9 cellular contexts compared by ENCODE assay signal in the genomic region with DNA sequence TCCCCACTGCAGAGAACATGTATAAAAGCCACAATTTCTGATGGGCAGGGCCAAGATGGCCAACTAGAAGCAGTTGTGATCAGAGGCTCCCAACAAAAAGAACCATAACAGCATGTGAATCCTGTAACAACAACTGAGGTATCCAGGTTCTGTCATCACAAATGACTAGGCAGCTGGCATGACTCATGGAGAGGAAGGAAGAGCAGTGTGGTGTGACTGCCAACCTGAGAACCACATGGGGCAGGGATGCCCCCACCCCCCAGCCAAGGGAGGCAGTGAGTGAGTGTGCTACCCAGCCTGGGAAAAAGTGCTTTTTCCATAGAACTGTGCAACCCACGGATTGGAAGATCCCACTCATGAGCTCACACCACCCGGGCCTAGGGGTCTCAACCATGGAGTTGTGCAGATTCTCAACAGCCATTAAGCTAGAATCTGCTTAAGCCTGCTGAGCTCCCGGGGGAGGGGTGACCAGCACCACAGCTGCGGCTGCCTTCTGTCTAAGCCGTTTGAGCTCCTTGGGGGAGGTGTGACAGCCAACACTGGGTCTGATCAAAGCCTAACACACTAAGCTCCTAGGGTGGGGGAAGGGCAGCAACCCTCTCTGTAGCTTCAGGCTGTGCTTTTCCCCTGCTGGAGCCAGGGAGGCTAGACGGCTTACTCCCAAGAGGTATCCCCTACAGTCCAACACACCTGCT.
A peak's percentile ranks its signal among the peaks of the same experiment; 100 is the strongest.
DNase-seq lines count a peak whose midpoint lies in the region; ATAC-seq and TF ChIP-seq lines count a peak whose summit lies in the region.
"Had no signal": no experiment of that assay in that cellular context is flagged by ENCODE, and none has a peak within 500 bp of the region (broad histone marks: within the 10 kb centered on the region; RNA-seq: fewer than 3 reads in every experiment).

No MANE protein-coding gene starts in this region.

- no peak for ATAC-seq in gastroesophageal sphincter
- ATAC-seq in HG03025 (IDR thresholded peaks at IDR 0.05; ENCODE audit: low FRiP score, unreplicated experiment) = no peak
- ATAC-seq: HepG2 had no signal

- no peaks in the 10 kb centered on the region for H3K27me3 Mint-ChIP-seq in activated CD4-positive, alpha-beta T cell treated with anti-CD3 and anti-CD28 coated beads, Interleukin-2, amount 10 ng/mL, durations not matched to agents 7 days and 5 days

- 33% methylated on average over 3 of the region's 6 CpGs; no CpG with 5 or more reads in 1 of the 2 donors for WGBS in gastroesophageal sphincter (ENCODE audit: low coverage in 1 of 2), 2 donors

- H3K36me3 ChIP-seq in gastroesophageal sphincter (no peaks in the 10 kb centered on the region), A673 (ENCODE audit: insufficient read depth, low read length, poor library complexity, severe bottlenecking) (no peaks in the 10 kb centered on the region)

- peak; percentile 2 for DNase-seq in stimulated activated naive CD4-positive, alpha-beta T cell treated with Interleukin-2 at 50 U/mL for 16 hours (lab: John Stamatoyannopoulos, UW)
- no peak for DNase-seq in stimulated activated naive CD4-positive, alpha-beta T cell (lab: John Stamatoyannopoulos, UW)
- peak; percentile 43 for DNase-seq in activated CD4-positive, alpha-beta T cell treated with anti-CD3 and anti-CD28 coated beads, Interleukin-2, amount 10 ng/mL, durations not matched to agents 7 days and 5 days
- peak; percentile 47 for DNase-seq in iPS-NIHi11 (ENCODE audit: low spot score)
- DNase-seq in A673 (ENCODE audit: low spot score) = no peak
- no peak for DNase-seq in mesenteric fat pad (ENCODE audit: low spot score)

- intact Hi-C loops in A673 (cut with micrococcal nuclease; ENCODE audit: unreplicated experiment) = no loop called here

- POLR2A ChIA-PET in activated CD4-positive, alpha-beta T cell treated with anti-CD3 and anti-CD28 coated beads, Interleukin-2, amount 10 ng/mL, durations not matched to agents 7 days and 5 days (lab: Charles Lee) = no interaction called here
- POLR2A ChIA-PET in A673 (lab: Charles Lee; ENCODE audit: low non-redundant PET) = no interaction called here

- TF ChIP-seq POLR2A in gastroesophageal sphincter (IDR thresholded peaks at IDR 0.05) = no peak

- H3K36me3 Mint-ChIP-seq in activated CD4-positive, alpha-beta T cell treated with anti-CD3 and anti-CD28 coated beads, Interleukin-2, amount 10 ng/mL, durations not matched to agents 7 days and 5 days (ENCODE audit: low read depth) = peaks cover 4% of the 10 kb centered on the region

- H3K4me1 Mint-ChIP-seq in activated CD4-positive, alpha-beta T cell treated with anti-CD3 and anti-CD28 coated beads, Interleukin-2, amount 10 ng/mL, durations not matched to agents 7 days and 5 days = peaks cover 16% of the 10 kb centered on the region

- peak overlapping the region; percentile 70 for H3K27ac Mint-ChIP-seq in activated CD4-positive, alpha-beta T cell treated with anti-CD3 and anti-CD28 coated beads, Interleukin-2, amount 10 ng/mL, durations not matched to agents 7 days and 5 days

- no peak overlapping the region for H3K4me3 Mint-ChIP-seq in activated CD4-positive, alpha-beta T cell treated with anti-CD3 and anti-CD28 coated beads, Interleukin-2, amount 10 ng/mL, durations not matched to agents 7 days and 5 days

- no peak for TF ChIP-seq CTCF in gastroesophageal sphincter (IDR thresholded peaks at IDR 0.05)
- no peak for TF ChIP-seq CTCF in A673 (conservative IDR thresholded peaks at IDR 0.05; ENCODE audit: low read depth, low read length)

- H3K4me3 ChIP-seq in gastroesophageal sphincter (no peak overlapping the region), A673 (ENCODE audit: low read depth, low read length, poor library complexity, severe bottlenecking) (no peak overlapping the region)

- BruUV-seq in A673 (replicated peaks; lab: Mats Ljungman, UMichigan) = no TSS peak

- CTCF ChIA-PET in activated CD4-positive, alpha-beta T cell treated with anti-CD3 and anti-CD28 coated beads, Interleukin-2, amount 10 ng/mL, durations not matched to agents 7 days and 5 days (lab: Charles Lee) = interaction anchor here (1.1 kb wide), 1 partner anchor 14 kb away, joined by 3 read pairs; no protein-coding TSS in a partner anchor
- CTCF ChIA-PET in A673 (lab: Charles Lee) = no interaction called here

- peaks cover 29% of the 10 kb centered on the region for H3K9me3 Mint-ChIP-seq in activated CD4-positive, alpha-beta T cell treated with anti-CD3 and anti-CD28 coated beads, Interleukin-2, amount 10 ng/mL, durations not matched to agents 7 days and 5 days

- H3K4me1 ChIP-seq in gastroesophageal sphincter (no peaks in the 10 kb centered on the region), A673 (ENCODE audit: insufficient read depth, low read length, poor library complexity, severe bottlenecking) (no peaks in the 10 kb centered on the region)

- no peak overlapping the region for H3K27ac ChIP-seq in gastroesophageal sphincter
- H3K27ac ChIP-seq in A673 (ENCODE audit: low read depth, low read length, poor library complexity, severe bottlenecking) = no peak overlapping the region

- no peak for TF ChIP-seq EP300 in gastroesophageal sphincter (IDR thresholded peaks at IDR 0.05)

- H3K9me3 ChIP-seq in gastroesophageal sphincter = peaks cover 0 to 8% (median 0%) of the 10 kb centered on the region in 3 donors
- H3K9me3 ChIP-seq in A673 (ENCODE audit: low read depth, low read length, poor library complexity, severe bottlenecking) = peaks cover 12% of the 10 kb centered on the region

- H3K27me3 ChIP-seq in gastroesophageal sphincter (no peaks in the 10 kb centered on the region), A673 (replicated peaks; ENCODE audit: insufficient read depth, low read depth, low read length, poor library complexity) (no peaks in the 10 kb centered on the region)

Comparison
In these comparisons a context has a peak if more than half of its experiments do, and no peak if none do; other contexts are left out.
1. DNase-seq: peak in stimulated activated naive CD4-positive, alpha-beta T cell treated with Interleukin-2 at 50 U/mL for 16 hours (single experiment), activated CD4-positive, alpha-beta T cell treated with anti-CD3 and anti-CD28 coated beads, Interleukin-2, amount 10 ng/mL, durations not matched to agents 7 days and 5 days (single experiment) and iPS-NIHi11 (single experiment); none in stimulated activated naive CD4-positive, alpha-beta T cell (0 of 6), A673 (single experiment) and mesenteric fat pad (single experiment).